2 cellular contexts compared by ENCODE assay signal in genomic region chr19:34519602-34520001, GRCh38.
A peak's percentile ranks its signal among the peaks of the same experiment; 100 is the strongest.
TF ChIP-seq lines count a peak whose summit lies in the region.

No MANE protein-coding gene starts in this region.

TF ChIP-seq in HepG2, 621 proteins besides CTCF, POLR2A, EP300 and RAD21:
- TF ChIP-seq ATF7 (IDR thresholded peaks at IDR 0.05) (peak; percentile 63), ATF7 (CRISPR knock-in tag; IDR thresholded peaks at IDR 0.05) (no peak), ATAD3A (CRISPR knock-in tag; IDR thresholded peaks at IDR 0.05) (no peak), RARA (CRISPR knock-in tag; IDR thresholded peaks at IDR 0.05) (no peak), PTBP1 (IDR thresholded peaks at IDR 0.05; ENCODE audit: low read depth, low read length, poor library complexity, severe bottlenecking) (no peak)
- TF ChIP-seq, protein P1, sequence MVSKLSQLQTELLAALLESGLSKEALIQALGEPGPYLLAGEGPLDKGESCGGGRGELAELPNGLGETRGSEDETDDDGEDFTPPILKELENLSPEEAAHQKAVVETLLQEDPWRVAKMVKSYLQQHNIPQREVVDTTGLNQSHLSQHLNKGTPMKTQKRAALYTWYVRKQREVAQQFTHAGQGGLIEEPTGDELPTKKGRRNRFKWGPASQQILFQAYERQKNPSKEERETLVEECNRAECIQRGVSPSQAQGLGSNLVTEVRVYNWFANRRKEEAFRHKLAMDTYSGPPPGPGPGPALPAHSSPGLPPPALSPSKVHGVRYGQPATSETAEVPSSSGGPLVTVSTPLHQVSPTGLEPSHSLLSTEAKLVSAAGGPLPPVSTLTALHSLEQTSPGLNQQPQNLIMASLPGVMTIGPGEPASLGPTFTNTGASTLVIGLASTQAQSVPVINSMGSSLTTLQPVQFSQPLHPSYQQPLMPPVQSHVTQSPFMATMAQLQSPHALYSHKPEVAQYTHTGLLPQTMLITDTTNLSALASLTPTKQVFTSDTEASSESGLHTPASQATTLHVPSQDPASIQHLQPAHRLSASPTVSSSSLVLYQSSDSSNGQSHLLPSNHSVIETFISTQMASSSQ (IDR thresholded peaks at IDR 0.05; ENCODE audit: low read depth) = no peak
- TF ChIP-seq, protein P1 (CRISPR knock-in tag; IDR thresholded peaks at IDR 0.05; ENCODE audit: borderline replicate concordance) = no peak

TF ChIP-seq in HEK293, 187 proteins besides CTCF, POLR2A, EP300 and RAD21:
- TF ChIP-seq ZNF664 (tag by site-specific recombination; IDR thresholded peaks at IDR 0.05) (no peak), ATF2 (tag by site-specific recombination; IDR thresholded peaks at IDR 0.05; ENCODE audit: low read depth) (peak; percentile 80), ZNF114 (tag by site-specific recombination; IDR thresholded peaks at IDR 0.05) (no peak), ZNF341 (tag by site-specific recombination; IDR thresholded peaks at IDR 0.05; ENCODE audit: low read depth) (no peak), ZNF514 (tag by site-specific recombination; IDR thresholded peaks at IDR 0.05) (no peak), ZBTB21 (tag by site-specific recombination; IDR thresholded peaks at IDR 0.05) (no peak), ZNF133 (tag by site-specific recombination; IDR thresholded peaks at IDR 0.05) (no peak)
